Comparison of ENCODE assay signal across 1 cellular context in the genomic region with DNA sequence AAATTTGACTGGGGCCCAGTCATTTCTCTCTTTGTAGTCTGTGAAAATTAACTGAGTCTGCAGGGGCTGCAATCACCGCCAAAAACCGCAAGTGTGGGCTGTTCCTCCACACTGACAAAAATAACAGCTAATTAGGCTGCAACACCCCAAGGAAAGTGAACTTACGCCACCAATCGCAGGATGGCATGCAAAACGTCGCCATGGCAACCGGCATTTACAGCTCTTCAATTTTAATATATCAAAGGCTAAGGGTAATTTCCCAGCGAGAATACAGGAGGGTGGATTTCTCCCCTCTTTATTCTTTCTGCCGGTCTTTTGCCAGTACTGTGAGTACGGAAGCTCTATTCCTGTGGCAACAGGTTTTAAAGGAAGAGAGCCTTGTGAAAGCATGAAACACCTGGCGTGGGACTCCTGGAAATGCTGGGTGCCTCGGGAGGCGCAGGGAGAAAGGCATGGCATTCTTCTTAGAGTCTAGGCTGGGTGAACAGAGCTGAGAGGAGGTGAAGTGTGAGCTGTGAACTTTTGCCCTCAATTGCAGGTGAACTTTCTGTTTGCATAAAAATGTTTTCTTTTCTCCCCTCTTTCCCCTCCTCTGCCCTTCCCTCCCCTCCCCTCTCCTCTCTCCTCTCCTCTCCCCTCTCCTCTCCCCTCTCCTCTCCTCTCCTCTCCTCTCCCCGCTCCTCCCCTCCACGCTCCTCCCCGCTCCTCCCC.
TF ChIP-seq lines count a peak whose summit lies in the region.

No MANE protein-coding gene starts in this region.

TF ChIP-seq in GM23338, 12 proteins besides CTCF, POLR2A, EP300 and RAD21 (continued from another document):
- TF ChIP-seq, protein P1, sequence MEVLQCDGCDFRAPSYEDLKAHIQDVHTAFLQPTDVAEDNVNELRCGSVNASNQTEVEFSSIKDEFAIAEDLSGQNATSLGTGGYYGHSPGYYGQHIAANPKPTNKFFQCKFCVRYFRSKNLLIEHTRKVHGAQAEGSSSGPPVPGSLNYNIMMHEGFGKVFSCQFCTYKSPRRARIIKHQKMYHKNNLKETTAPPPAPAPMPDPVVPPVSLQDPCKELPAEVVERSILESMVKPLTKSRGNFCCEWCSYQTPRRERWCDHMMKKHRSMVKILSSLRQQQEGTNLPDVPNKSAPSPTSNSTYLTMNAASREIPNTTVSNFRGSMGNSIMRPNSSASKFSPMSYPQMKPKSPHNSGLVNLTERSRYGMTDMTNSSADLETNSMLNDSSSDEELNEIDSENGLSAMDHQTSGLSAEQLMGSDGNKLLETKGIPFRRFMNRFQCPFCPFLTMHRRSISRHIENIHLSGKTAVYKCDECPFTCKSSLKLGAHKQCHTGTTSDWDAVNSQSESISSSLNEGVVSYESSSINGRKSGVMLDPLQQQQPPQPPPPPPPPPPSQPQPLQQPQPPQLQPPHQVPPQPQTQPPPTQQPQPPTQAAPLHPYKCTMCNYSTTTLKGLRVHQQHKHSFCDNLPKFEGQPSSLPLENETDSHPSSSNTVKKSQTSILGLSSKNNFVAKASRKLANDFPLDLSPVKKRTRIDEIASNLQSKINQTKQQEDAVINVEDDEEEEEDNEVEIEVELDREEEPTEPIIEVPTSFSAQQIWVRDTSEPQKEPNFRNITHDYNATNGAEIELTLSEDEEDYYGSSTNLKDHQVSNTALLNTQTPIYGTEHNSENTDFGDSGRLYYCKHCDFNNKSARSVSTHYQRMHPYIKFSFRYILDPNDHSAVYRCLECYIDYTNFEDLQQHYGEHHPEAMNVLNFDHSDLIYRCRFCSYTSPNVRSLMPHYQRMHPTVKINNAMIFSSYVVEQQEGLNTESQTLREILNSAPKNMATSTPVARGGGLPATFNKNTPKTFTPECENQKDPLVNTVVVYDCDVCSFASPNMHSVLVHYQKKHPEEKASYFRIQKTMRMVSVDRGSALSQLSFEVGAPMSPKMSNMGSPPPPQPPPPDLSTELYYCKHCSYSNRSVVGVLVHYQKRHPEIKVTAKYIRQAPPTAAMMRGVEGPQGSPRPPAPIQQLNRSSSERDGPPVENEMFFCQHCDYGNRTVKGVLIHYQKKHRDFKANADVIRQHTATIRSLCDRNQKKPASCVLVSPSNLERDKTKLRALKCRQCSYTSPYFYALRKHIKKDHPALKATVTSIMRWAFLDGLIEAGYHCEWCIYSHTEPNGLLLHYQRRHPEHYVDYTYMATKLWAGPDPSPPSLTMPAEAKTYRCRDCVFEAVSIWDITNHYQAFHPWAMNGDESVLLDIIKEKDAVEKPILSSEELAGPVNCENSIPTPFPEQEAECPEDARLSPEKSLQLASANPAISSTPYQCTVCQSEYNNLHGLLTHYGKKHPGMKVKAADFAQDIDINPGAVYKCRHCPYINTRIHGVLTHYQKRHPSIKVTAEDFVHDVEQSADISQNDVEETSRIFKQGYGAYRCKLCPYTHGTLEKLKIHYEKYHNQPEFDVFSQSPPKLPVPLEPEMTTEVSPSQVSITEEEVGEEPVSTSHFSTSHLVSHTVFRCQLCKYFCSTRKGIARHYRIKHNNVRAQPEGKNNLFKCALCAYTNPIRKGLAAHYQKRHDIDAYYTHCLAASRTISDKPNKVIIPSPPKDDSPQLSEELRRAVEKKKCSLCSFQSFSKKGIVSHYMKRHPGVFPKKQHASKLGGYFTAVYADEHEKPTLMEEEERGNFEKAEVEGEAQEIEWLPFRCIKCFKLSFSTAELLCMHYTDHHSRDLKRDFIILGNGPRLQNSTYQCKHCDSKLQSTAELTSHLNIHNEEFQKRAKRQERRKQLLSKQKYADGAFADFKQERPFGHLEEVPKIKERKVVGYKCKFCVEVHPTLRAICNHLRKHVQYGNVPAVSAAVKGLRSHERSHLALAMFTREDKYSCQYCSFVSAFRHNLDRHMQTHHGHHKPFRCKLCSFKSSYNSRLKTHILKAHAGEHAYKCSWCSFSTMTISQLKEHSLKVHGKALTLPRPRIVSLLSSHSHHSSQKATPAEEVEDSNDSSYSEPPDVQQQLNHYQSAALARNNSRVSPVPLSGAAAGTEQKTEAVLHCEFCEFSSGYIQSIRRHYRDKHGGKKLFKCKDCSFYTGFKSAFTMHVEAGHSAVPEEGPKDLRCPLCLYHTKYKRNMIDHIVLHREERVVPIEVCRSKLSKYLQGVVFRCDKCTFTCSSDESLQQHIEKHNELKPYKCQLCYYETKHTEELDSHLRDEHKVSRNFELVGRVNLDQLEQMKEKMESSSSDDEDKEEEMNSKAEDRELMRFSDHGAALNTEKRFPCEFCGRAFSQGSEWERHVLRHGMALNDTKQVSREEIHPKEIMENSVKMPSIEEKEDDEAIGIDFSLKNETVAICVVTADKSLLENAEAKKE (CRISPR knock-in tag; IDR thresholded peaks at IDR 0.05): no peak
- no peak for TF ChIP-seq EZH2 (IDR thresholded peaks at IDR 0.05; ENCODE audit: low read depth, unreplicated experiment)
TF ChIP-seq in GM23338: peak in this region for 0.
